ENCODE assay signal across 8 cellular contexts in genomic region chr16:648786-649589, GRCh38. TPM values are rescaled to one million over a fixed set of nuclear protein-coding genes. Genes with fewer than 3 reads are reported as not detected.
DNase-seq lines count a peak whose midpoint lies in the region; ATAC-seq, FAIRE-seq and TF ChIP-seq lines count a peak whose summit lies in the region.

Gene WDR90 (plus strand): TSS chr16:649365. CDS start chr16:649417, 52 bp downstream.

- peak within 1 kb of the TSS; percentile 50 for H2AK5ac ChIP-seq in IMR-90 (ENCODE audit: low read depth, low read length)

- H2AK9ac ChIP-seq in IMR-90 (replicated peaks; ENCODE audit: low read depth, low read length, poor library complexity): peak within 1 kb of the TSS; percentile 98

- H3K23ac ChIP-seq in IMR-90 (ENCODE audit: low read depth, low read length): peak within 1 kb of the TSS; percentile 76

- intact Hi-C loops in IMR-90 (cut with micrococcal nuclease): no loop called here

- H4K8ac ChIP-seq in IMR-90 (ENCODE audit: low read depth in 2 of 2, low read length in 2 of 2): peak within 1 kb of the TSS; percentile 70 to 80

- CTCF ChIA-PET in IMR-90 (lab: Yijun Ruan, JAX): no interaction called here

- peak within 1 kb of the TSS; percentile 85 for H3K27ac ChIP-seq in IMR-90 (ENCODE audit: insufficient read depth, low read length)
- H3K27ac ChIP-seq in OCI-LY3 (ENCODE audit: low read length): peak within 1 kb of the TSS; percentile 73

- DNase-seq in D721Med (ENCODE audit: insufficient read length, low spot score) (peak; percentile 100), IMR-90 (peak; percentile 86), activated T-cell treated with anti-CD3 and anti-CD28 coated beads for 1 hour (ENCODE audit: low read depth) (peak; percentile 89), epidermal melanocyte (ENCODE audit: insufficient read length, low spot score) (peak; percentile 100), middle frontal gyrus (ENCODE audit: extremely low spot score, low spot score) (peak; percentile 93)
- DNase-seq in stimulated activated CD8-positive, alpha-beta memory T cell treated with anti-CD3 and anti-CD28 coated beads, Interleukin-15, amount 100 ng/mL, for 48 hours (ENCODE audit: low read depth in 2 of 2): peak; percentile 91 to 93

- peak within 1 kb of the TSS; percentile 53 for H3K56ac ChIP-seq in IMR-90 (ENCODE audit: extremely low read depth, insufficient read depth, low read length)

- FAIRE-seq in D721Med (lab: Jason Lieb, UNC): no peak

- H3K4me2 ChIP-seq in IMR-90 (ENCODE audit: low read depth, low read length): peak within 1 kb of the TSS; percentile 99
- peak within 1 kb of the TSS; percentile 96 for H3K4me2 ChIP-seq in OCI-LY3 (ENCODE audit: low read length)

- peaks cover 15% of the 10 kb centered on the region for H3K9me1 ChIP-seq in IMR-90 (ENCODE audit: insufficient read depth, low read length)

- dilution Hi-C loops in IMR-90 (cut with HindIII; ENCODE audit: low sequenced_read_pairs, unreplicated experiment): no loop called here

- no peak within 1 kb of the TSS for H2BK20ac ChIP-seq in IMR-90 (ENCODE audit: low read depth, low read length)

- H2BK15ac ChIP-seq in IMR-90 (ENCODE audit: low read depth, low read length): no peak within 1 kb of the TSS

- no peak within 1 kb of the TSS for H3K18ac ChIP-seq in IMR-90 (ENCODE audit: low read depth, low read length)

- peak within 1 kb of the TSS; percentile 96 for H2AFZ ChIP-seq in IMR-90 (replicated peaks; ENCODE audit: low read length, poor library complexity)
- no peak within 1 kb of the TSS; the same call in 1 of the 2 replicates for H2AFZ ChIP-seq in OCI-LY3 (ENCODE audit: low read depth, low read length)

- H3K4me1 ChIP-seq in IMR-90 (ENCODE audit: control insufficient read depth, insufficient read depth, low read length): peaks cover 14% of the 10 kb centered on the region
- H3K4me1 ChIP-seq in OCI-LY3 (ENCODE audit: low read length): peaks cover 12% of the 10 kb centered on the region

- no peaks in the 10 kb centered on the region for H4K20me1 ChIP-seq in IMR-90 (ENCODE audit: insufficient read depth, low read length)
- H4K20me1 ChIP-seq in OCI-LY3 (ENCODE audit: insufficient read depth, low read length): peaks cover 7% of the 10 kb centered on the region; the same call in 1 of the 2 replicates

- TF ChIP-seq RAD21 in IMR-90 (IDR thresholded peaks at IDR 0.05; ENCODE audit: low read length): no peak

- POLR2A ChIA-PET in IMR-90 (lab: Charles Lee; ENCODE audit: unreplicated experiment): no interaction called here

- H3K14ac ChIP-seq in IMR-90 (replicated peaks; ENCODE audit: low read depth, low read length): peak within 1 kb of the TSS; percentile 66

- 1% methylated on average over 56 of the region's 90 CpGs; no CpG with 5 or more reads in 1 of the 2 experiments for WGBS in IMR-90 (ENCODE audit: extremely low coverage in 2 of 2, insufficient read length in 1 of 2), 2 experiments

- H2BK5ac ChIP-seq in IMR-90 (ENCODE audit: low read depth, low read length, poor library complexity, severe bottlenecking): peak within 1 kb of the TSS; percentile 90

- peaks cover 33% of the 10 kb centered on the region for H3K79me2 ChIP-seq in OCI-LY3 (ENCODE audit: low read length)

- H3K4me3 ChIP-seq in IMR-90 (ENCODE audit: insufficient read depth, low read depth, low read length) (peak within 1 kb of the TSS; percentile 59), OCI-LY3 (ENCODE audit: low read length) (peak within 1 kb of the TSS; percentile 82)

- H3K9me3 ChIP-seq in IMR-90 (ENCODE audit: control insufficient read depth, insufficient read depth, low read length) (no peaks in the 10 kb centered on the region), OCI-LY3 (ENCODE audit: insufficient read depth, low read length) (no peaks in the 10 kb centered on the region)

- H3K9ac ChIP-seq in IMR-90 (ENCODE audit: low read depth, low read length) (peak within 1 kb of the TSS; percentile 79), OCI-LY3 (ENCODE audit: low read length) (peak within 1 kb of the TSS; percentile 79)

- no peak within 1 kb of the TSS for H2BK120ac ChIP-seq in IMR-90 (ENCODE audit: low read depth, low read length)

- H3K36me3 ChIP-seq in IMR-90 (ENCODE audit: control insufficient read depth, insufficient read depth, low read length): peaks cover 3% of the 10 kb centered on the region; the same call in 1 of the 2 replicates
- no peaks in the 10 kb centered on the region for H3K36me3 ChIP-seq in OCI-LY3 (replicated peaks; ENCODE audit: low read depth, low read length)

- H4K91ac ChIP-seq in IMR-90 (ENCODE audit: insufficient read depth, low read depth, low read length): peak within 1 kb of the TSS; percentile 68; the same call in 1 of the 2 replicates

- H3K79me1 ChIP-seq in IMR-90 (ENCODE audit: low read depth in 1 of 2, low read length in 2 of 2): peaks cover 10 to 46% of the 10 kb centered on the region in 2 experiments; a peak in 3 of 4 replicates

- TF ChIP-seq POLR2A in IMR-90 (IDR thresholded peaks at IDR 0.05; ENCODE audit: low read depth, low read length): peak; percentile 52

- peak; percentile 62 for ATAC-seq in GM21529 (IDR thresholded peaks at IDR 0.05; ENCODE audit: unreplicated experiment)
- peak; percentile 88 for ATAC-seq in IMR-90 (ENCODE audit: low read depth)

- BruUV-seq in IMR-90 (replicated peaks; lab: Mats Ljungman, UMichigan): no TSS peak

- peak within 1 kb of the TSS; percentile 85 for H3K4ac ChIP-seq in IMR-90 (ENCODE audit: low read depth, low read length)

- no peak for TF ChIP-seq CTCF in D721Med (IDR thresholded peaks at IDR 0.05; ENCODE audit: insufficient read depth, missing control alignments)
- TF ChIP-seq CTCF in IMR-90 (conservative IDR thresholded peaks at IDR 0.05; ENCODE audit: low read depth, low read length): no peak
- TF ChIP-seq CTCF in OCI-LY3 (IDR thresholded peaks at IDR 0.05; ENCODE audit: low read depth, low read length): no peak

- H4K5ac ChIP-seq in IMR-90 (ENCODE audit: low read depth, low read length): peak within 1 kb of the TSS; percentile 85

- in situ Hi-C loops in IMR-90 (cut with MboI; ENCODE audit: low sequenced_read_pairs): loop anchor here (10.0 kb wide), 1 partner anchor 254 kb away; the partner anchor contains the start of gene NME4

- H3K27me3 ChIP-seq in IMR-90 (ENCODE audit: control insufficient read depth, insufficient read depth, low read length): no peaks in the 10 kb centered on the region
- no peaks in the 10 kb centered on the region for H3K27me3 ChIP-seq in OCI-LY3 (ENCODE audit: low read depth, low read length)

TF ChIP-seq in IMR-90, 13 proteins besides CTCF, POLR2A, EP300 and RAD21:
- TF ChIP-seq CEBPB (IDR thresholded peaks at IDR 0.05; ENCODE audit: low read depth, low read length): 0 out of 2 replicates have a peak, but pooled peaks have one; percentile 3
- TF ChIP-seq MAFK (IDR thresholded peaks at IDR 0.05; ENCODE audit: low read depth, low read length): no peak
- peak; percentile 97 for TF ChIP-seq USF2 (IDR thresholded peaks at IDR 0.05; ENCODE audit: low read depth, low read length)
- no peak for TF ChIP-seq RFX5 (IDR thresholded peaks at IDR 0.05; ENCODE audit: low read depth, low read length)
- TF ChIP-seq, protein P1, sequence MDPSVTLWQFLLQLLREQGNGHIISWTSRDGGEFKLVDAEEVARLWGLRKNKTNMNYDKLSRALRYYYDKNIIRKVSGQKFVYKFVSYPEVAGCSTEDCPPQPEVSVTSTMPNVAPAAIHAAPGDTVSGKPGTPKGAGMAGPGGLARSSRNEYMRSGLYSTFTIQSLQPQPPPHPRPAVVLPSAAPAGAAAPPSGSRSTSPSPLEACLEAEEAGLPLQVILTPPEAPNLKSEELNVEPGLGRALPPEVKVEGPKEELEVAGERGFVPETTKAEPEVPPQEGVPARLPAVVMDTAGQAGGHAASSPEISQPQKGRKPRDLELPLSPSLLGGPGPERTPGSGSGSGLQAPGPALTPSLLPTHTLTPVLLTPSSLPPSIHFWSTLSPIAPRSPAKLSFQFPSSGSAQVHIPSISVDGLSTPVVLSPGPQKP (IDR thresholded peaks at IDR 0.05; ENCODE audit: borderline replicate concordance, low read depth, low read length): 0 out of 2 replicates have a peak, but pooled peaks have one; percentile 15
- no peak for TF ChIP-seq NFE2L2 (IDR thresholded peaks at IDR 0.05; ENCODE audit: low read depth, low read length)
- TF ChIP-seq RCOR1 (IDR thresholded peaks at IDR 0.05; ENCODE audit: insufficient replicate concordance, low read length): no peak
- TF ChIP-seq FOS (IDR thresholded peaks at IDR 0.05; ENCODE audit: low read depth, low read length): no peak
- TF ChIP-seq MAZ (IDR thresholded peaks at IDR 0.05; ENCODE audit: borderline replicate concordance, low read depth, low read length): peak; percentile 29; the same call in 1 of the 2 replicates
- no peak for TF ChIP-seq CHD1 (IDR thresholded peaks at IDR 0.05; ENCODE audit: low read depth, low read length)
- TF ChIP-seq MXI1 (IDR thresholded peaks at IDR 0.05; ENCODE audit: borderline replicate concordance, low read depth, low read length): peak; percentile 97
- TF ChIP-seq BHLHE40 (IDR thresholded peaks at IDR 0.05; ENCODE audit: low read depth, low read length): peak; percentile 41; the same call in 1 of the 2 replicates
- no peak for TF ChIP-seq SMC3 (IDR thresholded peaks at IDR 0.05; ENCODE audit: low read depth, low read length)

RNA-seq across cellular contexts. Expression of gene WDR90, which starts in this region (rescaled TPM):
- total RNA-seq in IMR-90 (2012; rRNA removed): 1.4 and 1.7 TPM in 2 replicates
- 18.7 and 21.7 TPM in 2 replicates for polyA plus RNA-seq in IMR-90 (2012; rRNA removed)
- 7.5 and 8.1 TPM in 2 replicates for polyA plus RNA-seq in IMR-90 (2012; cell fraction: cytosol; rRNA removed)
- polyA plus RNA-seq in IMR-90 (2012; cell fraction: nucleus; rRNA removed; ENCODE audit: low replicate concordance): 118 and 402 TPM in 2 replicates

Comparison
In these comparisons a context has a peak if more than half of its experiments do, and no peak if none do; other contexts are left out.
1. Peak in every context shown above with its lines: DNase-seq, ATAC-seq, H3K4me3 ChIP-seq and H3K27ac ChIP-seq.